ENCODE assay signal across 2 cellular contexts in genomic region chr4:41174444-41174843, GRCh38.
TF ChIP-seq lines count a peak whose summit lies in the region.

No MANE protein-coding gene starts in this region.

TF ChIP-seq in SK-N-SH, 30 proteins besides CTCF, POLR2A, EP300 and RAD21 (continued from another document):
- TF ChIP-seq ZBTB33 (IDR thresholded peaks at IDR 0.05; ENCODE audit: borderline replicate concordance, low read depth) (no peak), TEAD4 (IDR thresholded peaks at IDR 0.05; ENCODE audit: borderline replicate concordance, insufficient read depth) (no peak), SMC3 (IDR thresholded peaks at IDR 0.05; ENCODE audit: low read depth, low read length) (no peak), GABPA (IDR thresholded peaks at IDR 0.05; ENCODE audit: low read depth) (no peak), USF1 (IDR thresholded peaks at IDR 0.05; ENCODE audit: borderline replicate concordance, low read depth) (no peak), NFIC (IDR thresholded peaks at IDR 0.05; ENCODE audit: borderline replicate concordance) (no peak), PBX3 (IDR thresholded peaks at IDR 0.05) (no peak), IRF3 (IDR thresholded peaks at IDR 0.05; ENCODE audit: low read depth, low read length) (no peak)
TF ChIP-seq in SK-N-SH: peak in this region for 0.

TF ChIP-seq in SK-N-SH treated with all-trans-retinoic acid at 6 μM for 48 hours, 23 proteins besides CTCF, POLR2A, EP300 and RAD21 (continued from another document):
- TF ChIP-seq PATZ1 (CRISPR knock-in tag; IDR thresholded peaks at IDR 0.05; ENCODE audit: borderline replicate concordance) (no peak), BACH2 (CRISPR knock-in tag; IDR thresholded peaks at IDR 0.05; ENCODE audit: borderline replicate concordance) (no peak), ZFP3 (CRISPR knock-in tag; IDR thresholded peaks at IDR 0.05) (no peak), POU6F1 (CRISPR knock-in tag; IDR thresholded peaks at IDR 0.05; ENCODE audit: borderline replicate concordance, low read depth) (no peak), TCF4 (CRISPR knock-in tag; IDR thresholded peaks at IDR 0.05; ENCODE audit: borderline replicate concordance) (no peak), ISL1 (CRISPR knock-in tag; IDR thresholded peaks at IDR 0.05) (no peak), GLIS3 (CRISPR knock-in tag; IDR thresholded peaks at IDR 0.05) (no peak), ZFP30 (CRISPR knock-in tag; IDR thresholded peaks at IDR 0.05) (no peak), CSRNP3 (CRISPR knock-in tag; IDR thresholded peaks at IDR 0.05) (no peak), SNAI2 (CRISPR knock-in tag; IDR thresholded peaks at IDR 0.05) (no peak), ESRRG (CRISPR knock-in tag; IDR thresholded peaks at IDR 0.05) (no peak), TOX (CRISPR knock-in tag; IDR thresholded peaks at IDR 0.05; ENCODE audit: borderline replicate concordance) (no peak), TSHZ2 (CRISPR knock-in tag; IDR thresholded peaks at IDR 0.05) (no peak), CSDC2 (CRISPR knock-in tag; IDR thresholded peaks at IDR 0.05) (no peak), ARNTL (CRISPR knock-in tag; IDR thresholded peaks at IDR 0.05; ENCODE audit: borderline replicate concordance, low read depth) (no peak), RARB (CRISPR knock-in tag; IDR thresholded peaks at IDR 0.05) (no peak), ZC3H10 (CRISPR knock-in tag; IDR thresholded peaks at IDR 0.05) (no peak)
TF ChIP-seq in SK-N-SH treated with all-trans-retinoic acid at 6 μM for 48 hours: peak in this region for 0.
